Comparison of ENCODE assay signal across 8 cellular contexts in genomic region chr1:157490337-157491165, GRCh38.
DNase-seq lines count a peak whose midpoint lies in the region; TF ChIP-seq lines count a peak whose summit lies in the region.

No MANE protein-coding gene starts in this region.

- peak; percentile 63 for DNase-seq in AG20443 (ENCODE audit: low spot score)
- DNase-seq in H4 (ENCODE audit: low spot score), result peak; percentile 50
- peak; percentile 72 to 93 for DNase-seq in NCI-H526 (lab: John Stamatoyannopoulos, UW)
- DNase-seq in activated CD4-positive, alpha-beta memory T cell treated with anti-CD3 and anti-CD28 coated beads, Interleukin-2, amount 10 ng/mL, durations not matched to agents 7 days and 5 days, result peak; percentile 66
- no peak for DNase-seq in esophagus squamous epithelium (lab: John Stamatoyannopoulos, UW)
- peak; percentile 30 to 58 for DNase-seq in tibial nerve (ENCODE audit: low spot score in 2 of 2)
- no peak for DNase-seq in GM19240 (ENCODE audit: insufficient read length, low spot score)

- CTCF ChIA-PET in activated CD4-positive, alpha-beta memory T cell treated with anti-CD3 and anti-CD28 coated beads, Interleukin-2, amount 10 ng/mL, durations not matched to agents 7 days and 5 days (lab: Charles Lee), result no interaction called here

- H3K27me3 ChIP-seq in esophagus squamous epithelium, result peaks cover 0 to 23% (median 0%) of the 10 kb centered on the region in 4 donors
- peaks cover 0 to 5% of the 10 kb centered on the region in 2 donors for H3K27me3 ChIP-seq in tibial nerve

- H3K27ac ChIP-seq in esophagus squamous epithelium, result no peak overlapping the region
- H3K27ac ChIP-seq in tibial nerve, result no peak overlapping the region

- 39 to 55% methylated on average over 6 to 8 of the region's 18 CpGs for WGBS in esophagus squamous epithelium, 2 donors
- WGBS in tibial nerve, 2 donors, result 43% methylated on average over 18 of the region's 18 CpGs

- TF ChIP-seq POLR2A in esophagus squamous epithelium (IDR thresholded peaks at IDR 0.05) (no peak), tibial nerve (IDR thresholded peaks at IDR 0.05) (no peak)

- no peaks in the 10 kb centered on the region for H3K4me1 Mint-ChIP-seq in activated CD4-positive, alpha-beta memory T cell treated with anti-CD3 and anti-CD28 coated beads, Interleukin-2, amount 10 ng/mL, durations not matched to agents 7 days and 5 days
- H3K4me1 Mint-ChIP-seq in nephron, result no peaks in the 10 kb centered on the region

- no peaks in the 10 kb centered on the region for H3K9me3 Mint-ChIP-seq in activated CD4-positive, alpha-beta memory T cell treated with anti-CD3 and anti-CD28 coated beads, Interleukin-2, amount 10 ng/mL, durations not matched to agents 7 days and 5 days
- no peaks in the 10 kb centered on the region for H3K9me3 Mint-ChIP-seq in nephron

- H3K36me3 Mint-ChIP-seq in activated CD4-positive, alpha-beta memory T cell treated with anti-CD3 and anti-CD28 coated beads, Interleukin-2, amount 10 ng/mL, durations not matched to agents 7 days and 5 days (ENCODE audit: low read depth), result no peaks in the 10 kb centered on the region
- H3K36me3 Mint-ChIP-seq in nephron (ENCODE audit: low read depth), result no peaks in the 10 kb centered on the region

- TF ChIP-seq CTCF in esophagus squamous epithelium (IDR thresholded peaks at IDR 0.05) (peak in 5 of 6 experiments; percentile 32 to 61 (median 40)), nephron (IDR thresholded peaks at IDR 0.05; ENCODE audit: unreplicated experiment in 3 of 3) (peak; percentile 53 to 68 (median 62)), tibial nerve (IDR thresholded peaks at IDR 0.05) (peak; percentile 14 to 39 (median 36))

- no peaks in the 10 kb centered on the region for H3K36me3 ChIP-seq in esophagus squamous epithelium
- no peaks in the 10 kb centered on the region for H3K36me3 ChIP-seq in tibial nerve

- POLR2A ChIA-PET in activated CD4-positive, alpha-beta memory T cell treated with anti-CD3 and anti-CD28 coated beads, Interleukin-2, amount 10 ng/mL, durations not matched to agents 7 days and 5 days (lab: Charles Lee), result no interaction called here

- H3K27me3 Mint-ChIP-seq in activated CD4-positive, alpha-beta memory T cell treated with anti-CD3 and anti-CD28 coated beads, Interleukin-2, amount 10 ng/mL, durations not matched to agents 7 days and 5 days, result peaks cover 23% of the 10 kb centered on the region
- H3K27me3 Mint-ChIP-seq in nephron (ENCODE audit: low read depth), result peaks cover 27% of the 10 kb centered on the region

- TF ChIP-seq EP300 in tibial nerve (IDR thresholded peaks at IDR 0.05), result no peak

- H3K4me3 Mint-ChIP-seq in activated CD4-positive, alpha-beta memory T cell treated with anti-CD3 and anti-CD28 coated beads, Interleukin-2, amount 10 ng/mL, durations not matched to agents 7 days and 5 days, result no peak overlapping the region
- H3K4me3 Mint-ChIP-seq in nephron, result no peak overlapping the region

- no peak overlapping the region for H3K4me3 ChIP-seq in esophagus squamous epithelium
- no peak overlapping the region for H3K4me3 ChIP-seq in tibial nerve

- H3K9me3 ChIP-seq in esophagus squamous epithelium (no peaks in the 10 kb centered on the region), tibial nerve (no peaks in the 10 kb centered on the region)

- H3K27ac Mint-ChIP-seq in activated CD4-positive, alpha-beta memory T cell treated with anti-CD3 and anti-CD28 coated beads, Interleukin-2, amount 10 ng/mL, durations not matched to agents 7 days and 5 days, result no peak overlapping the region
- no peak overlapping the region for H3K27ac Mint-ChIP-seq in nephron

- H3K4me1 ChIP-seq in esophagus squamous epithelium (no peaks in the 10 kb centered on the region), tibial nerve (no peaks in the 10 kb centered on the region)

- intact Hi-C loops in esophagus squamous epithelium (cut with DNase I), result loop anchor here (5.0 to 10.0 kb wide), 2 partner anchors 118 to 296 kb away; no protein-coding TSS in a partner anchor

Comparison
In these comparisons a context has a peak if more than half of its experiments do, and no peak if none do; other contexts are left out.
1. DNase-seq: peak in AG20443 (single experiment), H4 (single experiment), NCI-H526 (2 of 2), activated CD4-positive, alpha-beta memory T cell treated with anti-CD3 and anti-CD28 coated beads, Interleukin-2, amount 10 ng/mL, durations not matched to agents 7 days and 5 days (single experiment) and tibial nerve (2 of 2); none in esophagus squamous epithelium (single experiment) and GM19240 (single experiment).
2. Peak in every context shown above with its lines, with median percentiles within 50 percentile points of each other: CTCF ChIP-seq.